8 cellular contexts compared by ENCODE assay signal in genomic region chr14:38255408-38255672, GRCh38. TPM values are rescaled to one million over a fixed set of nuclear protein-coding genes. Genes with fewer than 3 reads are reported as not detected.
DNase-seq lines count a peak whose midpoint lies in the region; ATAC-seq and TF ChIP-seq lines count a peak whose summit lies in the region.
"Had no signal": no experiment of that assay in that cellular context is flagged by ENCODE, and none has a peak within 500 bp of the region (broad histone marks: within the 10 kb centered on the region; RNA-seq: fewer than 3 reads in every experiment).

No MANE protein-coding gene starts in this region.

- H3K27ac ChIP-seq in left lung (peak overlapping the region; percentile 79 to 89), stomach (peak overlapping the region; percentile 51 to 79 (median 71))

- TF ChIP-seq POLR2A in stomach (IDR thresholded peaks at IDR 0.05), result no peak

- H3K36me3 ChIP-seq in left lung (no peaks in the 10 kb centered on the region), stomach (no peaks in the 10 kb centered on the region)
- H3K36me3 ChIP-seq: MG63 had no signal

- H3K9me3 ChIP-seq in left lung (no peaks in the 10 kb centered on the region), stomach (no peaks in the 10 kb centered on the region)

- peak; percentile 45 for ATAC-seq in HG03432 (IDR thresholded peaks at IDR 0.05; ENCODE audit: unreplicated experiment)
- peak; percentile 71 for ATAC-seq in left lung

- 0 to 4% (median 2%) methylated on average over 9 to 29 of the region's 29 CpGs for WGBS in stomach, 5 donors

- no peak for TF ChIP-seq EP300 in stomach (IDR thresholded peaks at IDR 0.05)

- peak overlapping the region; percentile 47 to 56 for H3K4me3 ChIP-seq in cardiac fibroblast (replicated peaks in 1 of 2; ENCODE audit: low read depth in 2 of 2, low read length in 2 of 2)
- H3K4me3 ChIP-seq in left lung, result peak overlapping the region; percentile 23 to 42
- peak overlapping the region; percentile 45 to 59 (median 51) for H3K4me3 ChIP-seq in stomach
- H3K4me3 ChIP-seq: MG63 had no signal

- DNase-seq in cardiac fibroblast (ENCODE audit: low read depth in 2 of 2) (peak in 1 of 2 donors; percentile 35), left lung (peak in 1 of 2 donors; percentile 80), stomach (no peak), T-helper 9 cell (no peak), cerebellar cortex (ENCODE audit: low spot score) (no peak), SKM-1 (lab: John Stamatoyannopoulos, UW; ENCODE audit: unreplicated experiment) (no peak)
- DNase-seq: MG63 had no signal

- peaks cover 0 to 15% of the 10 kb centered on the region in 2 donors for H3K4me1 ChIP-seq in left lung
- peaks cover 10 to 21% (median 16%) of the 10 kb centered on the region in 4 donors for H3K4me1 ChIP-seq in stomach

- intact Hi-C loops in left lung (cut with DNase I), result loop anchor here in 1 of 2 donors (5.0 kb wide), 1 partner anchor 37 kb away; no protein-coding TSS in a partner anchor
- intact Hi-C loops in stomach (cut with DNase I; ENCODE audit: low total_unique reads), result no loop called here

- TF ChIP-seq CTCF in cardiac fibroblast (IDR thresholded peaks at IDR 0.05; ENCODE audit: low read depth, low read length) (no peak), left lung (IDR thresholded peaks at IDR 0.05) (no peak), stomach (IDR thresholded peaks at IDR 0.05) (no peak)

- H3K27me3 ChIP-seq in left lung (peaks cover 25 to 46% of the 10 kb centered on the region in 2 donors), stomach (peaks cover 0 to 31% (median 19%) of the 10 kb centered on the region in 3 donors)
- H3K27me3 ChIP-seq: MG63 had no signal

RNA-seq across cellular contexts. Expression of gene CLEC14A, which starts 0.6 kb away (rescaled TPM):
- total RNA-seq in left lung (10 to 100 TPM; 34.7 to 73.8 TPM), stomach (10 to 100 TPM in 3 of 5 donors, 1 to 10 TPM in 1, not detected in 1; 2.6 to 24.9 (median 16.5) TPM)
- 1 to 10 TPM; 1.8 to 9.6 (median 4.4) TPM for polyA plus RNA-seq in stomach

RNA-seq across cellular contexts. Expression of gene SSTR1, which starts 47.6 kb away (rescaled TPM):
- total RNA-seq in left lung (1 to 10 TPM; 4.3 to 6.6 TPM), stomach (10 to 100 TPM in 4 of 5 donors, 1 to 10 TPM in 1; 1.2 to 26.1 (median 15.6) TPM)
- polyA plus RNA-seq in stomach, result 10 to 100 TPM in 1 of 3 donors, 1 to 10 TPM in 2; 1.1 to 11.9 (median 4.2) TPM
